8 cellular contexts compared by ENCODE assay signal in the genomic region with DNA sequence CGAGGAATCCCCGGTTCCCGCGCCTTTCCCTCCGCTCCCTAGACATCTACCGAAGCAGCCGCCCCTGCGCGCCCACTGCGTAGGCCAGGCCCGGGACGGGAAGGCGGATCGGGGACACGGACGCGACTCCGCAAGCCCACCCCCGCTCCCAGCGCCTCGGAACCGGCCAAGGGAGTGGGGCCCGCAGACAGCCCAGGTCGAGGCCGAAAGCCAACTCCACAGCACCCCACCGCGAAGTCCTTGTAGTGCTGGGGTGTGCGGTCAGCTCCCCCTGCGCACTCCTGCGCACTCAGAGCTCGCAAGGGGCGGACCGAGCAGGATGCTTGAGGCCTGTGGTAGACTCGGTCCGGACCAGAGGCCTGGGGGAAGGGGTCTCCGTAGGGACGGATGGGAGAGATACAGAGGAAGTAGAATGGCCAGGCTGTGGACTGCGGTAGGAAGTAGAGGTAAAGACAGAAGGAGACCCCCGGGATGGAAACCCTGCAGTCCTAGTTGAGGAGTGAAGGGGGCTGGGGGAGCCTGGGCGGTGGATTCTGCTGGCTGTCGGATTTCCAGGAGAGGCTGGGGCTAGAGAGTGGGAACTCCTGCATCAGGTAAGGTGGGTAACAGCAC. TPM values are rescaled to one million over a fixed set of nuclear protein-coding genes. Genes with fewer than 3 reads are reported as not detected.
DNase-seq lines count a peak whose midpoint lies in the region; ATAC-seq, FAIRE-seq and TF ChIP-seq lines count a peak whose summit lies in the region.

No MANE protein-coding gene starts in this region.

- ATAC-seq in K562: no peak
- ATAC-seq in sciatic nerve: peak; percentile 70
- ATAC-seq in HG02884 (IDR thresholded peaks at IDR 0.05; ENCODE audit: unreplicated experiment): no peak

- DNase-seq in ELR (ENCODE audit: low read depth) (peak; percentile 46), K562 (ENCODE audit: extremely low read depth in 1 of 4, low spot score in 3 of 4) (no peak), sciatic nerve (ENCODE audit: low spot score) (peak; percentile 69), COLO668 (lab: John Stamatoyannopoulos, UW; ENCODE audit: unreplicated experiment) (no peak), NCI-H510A (lab: John Stamatoyannopoulos, UW) (no peak), NCI-H526 treated with DMSO at 0.1 percent for 48 hours (lab: John Stamatoyannopoulos, UW) (no peak)

- TF ChIP-seq EP300 in K562 (IDR thresholded peaks at IDR 0.05; ENCODE audit: low read length): no peak

- no peak for FAIRE-seq in K562 (lab: Jason Lieb, UNC)

- H3K9ac ChIP-seq in K562 (ENCODE audit: insufficient read depth in 1 of 2, low read depth in 2 of 2, low read length in 2 of 2) (no peak overlapping the region), iPS-20b (ENCODE audit: low read depth, low read length) (peak overlapping the region; percentile 63; the same call in 1 of the 2 replicates)

- no peak overlapping the region for H3K4me3 ChIP-seq in K562
- peak overlapping the region; percentile 73 for H3K4me3 ChIP-seq in iPS-20b (ENCODE audit: low read length)

- CTCF ChIA-PET in K562 (lab: Yijun Ruan, JAX; ENCODE audit: low intra/inter-chr PET ratio): no interaction called here

- intact Hi-C loops in K562 (cut with micrococcal nuclease) (no loop called here), sciatic nerve (cut with DNase I) (no loop called here)

- H3K9me3 ChIP-seq in K562 (replicated peaks; ENCODE audit: control insufficient read depth, insufficient read depth, low read depth, low read length): no peaks in the 10 kb centered on the region
- H3K9me3 ChIP-seq in iPS-20b (ENCODE audit: insufficient read depth, low read depth, low read length): no peaks in the 10 kb centered on the region; the same call in 1 of the 2 replicates

- BruUV-seq in K562 (replicated peaks; lab: Mats Ljungman, UMichigan): no TSS peak

- no peak for TF ChIP-seq RAD21 in K562 (CRISPR knock-in tag; conservative IDR thresholded peaks at IDR 0.05 in 1 of 2, IDR thresholded peaks at IDR 0.05 in 1 of 2)

- no peak overlapping the region for H3K27ac ChIP-seq in K562 (ENCODE audit: extremely low read depth, low read depth, low read length)
- no peak overlapping the region for H3K27ac ChIP-seq in iPS-20b (ENCODE audit: low read length)

- H3K4me2 ChIP-seq in K562 (ENCODE audit: insufficient read depth, low read length): no peak overlapping the region

- peaks cover 65% of the 10 kb centered on the region for H4K20me1 ChIP-seq in K562 (replicated peaks; ENCODE audit: control insufficient read depth, insufficient read depth, low read length)

- no peak for TF ChIP-seq CTCF in K562 (IDR thresholded peaks at IDR 0.05 in 2 of 3, conservative IDR thresholded peaks at IDR 0.05 in 1 of 3; ENCODE audit: insufficient read depth in 2 of 3, low read depth in 1 of 3, low read length in 3 of 3)

- TF ChIP-seq POLR2A in K562 (conservative IDR thresholded peaks at IDR 0.05): no peak

- in situ Hi-C loops in K562 (cut with MboI): no loop called here

- H3K9me1 ChIP-seq in K562 (ENCODE audit: control insufficient read depth, insufficient read depth, low read length): peaks cover 4% of the 10 kb centered on the region

- no peaks in the 10 kb centered on the region for H3K79me2 ChIP-seq in K562 (ENCODE audit: control insufficient read depth, insufficient read depth, low read length)

- H3K27me3 ChIP-seq in K562 (ENCODE audit: control insufficient read depth in 2 of 2, insufficient read depth in 2 of 2, low read length in 2 of 2): peaks cover 51 to 92% of the 10 kb centered on the region in 2 experiments
- peaks cover 68% of the 10 kb centered on the region for H3K27me3 ChIP-seq in iPS-20b (ENCODE audit: insufficient read depth, low read length)

- no peak overlapping the region for H2AFZ ChIP-seq in K562 (ENCODE audit: low read depth, low read length)

- H3K4me1 ChIP-seq in K562 (replicated peaks in 1 of 2; ENCODE audit: control insufficient read depth in 2 of 2, insufficient read depth in 2 of 2, low read length in 2 of 2): peaks cover 0 to 38% of the 10 kb centered on the region in 2 experiments; a peak in 2 of 5 replicates
- peaks cover 4% of the 10 kb centered on the region; the same call in 1 of the 2 replicates for H3K4me1 ChIP-seq in iPS-20b (ENCODE audit: insufficient read depth, low read length)

- POLR2A ChIA-PET in K562 (lab: Yijun Ruan, JAX): interaction anchor here (0.6 to 4.8 kb wide), 5 partner anchors 9 to 58 kb away, joined by 3 to 25 read pairs (median 5); partner anchors contain the start of gene KLHL22

- H3K36me3 ChIP-seq in K562 (ENCODE audit: control insufficient read depth, insufficient read depth, low read length): no peaks in the 10 kb centered on the region
- H3K36me3 ChIP-seq in iPS-20b (ENCODE audit: insufficient read depth, low read depth, low read length): no peaks in the 10 kb centered on the region

- WGBS in K562 (ENCODE audit: insufficient coverage, low coverage, missing lambda C conversion rate): 41% methylated on average over 41 of the region's 41 CpGs

TF ChIP-seq in K562, 482 proteins besides CTCF, POLR2A, EP300 and RAD21 (continues in another document):
- 0 out of 2 replicates have a peak, but pooled peaks have one; percentile 25 for TF ChIP-seq POLR2G (IDR thresholded peaks at IDR 0.05; ENCODE audit: low read depth, low read length)
- no peak for TF ChIP-seq FOXM1 (IDR thresholded peaks at IDR 0.05; ENCODE audit: low read depth)
- TF ChIP-seq FOXM1 (CRISPR knock-in tag; IDR thresholded peaks at IDR 0.05; ENCODE audit: low read depth): 0 out of 2 replicates have a peak, but pooled peaks have one; percentile 47
- no peak for TF ChIP-seq PML (IDR thresholded peaks at IDR 0.05; ENCODE audit: low read length)
- TF ChIP-seq NR3C1 (CRISPR knock-in tag; IDR thresholded peaks at IDR 0.05): peak; percentile 77
- TF ChIP-seq GABPB1 (CRISPR knock-in tag; IDR thresholded peaks at IDR 0.05): no peak
- 0 out of 2 replicates have a peak, but pooled peaks have one; percentile 31 for TF ChIP-seq ZNF263 (CRISPR knock-in tag; IDR thresholded peaks at IDR 0.05; ENCODE audit: borderline replicate concordance)

RNA-seq across cellular contexts. Expression of gene SCARF2, which starts 0.5 kb away (rescaled TPM):
- total RNA-seq in K562 (2011; cell fraction: chromatin; rRNA removed; ENCODE audit: low replicate concordance): 0.65 TPM in 1 of 2 replicates, not detected in the other
- 0.50 and 0.92 TPM in 2 replicates for total RNA-seq in K562 (2011; cell fraction: nucleolus; rRNA removed)
- 0.15 TPM in 2 replicates for total RNA-seq in K562 (2011; cell fraction: nucleoplasm; rRNA removed)
- total RNA-seq in K562 (2014; rRNA removed): 0.20 and 0.32 TPM in 2 replicates
- not detected in 2 replicates for total RNA-seq in K562 (2014; rRNA removed; fragmentation: Illumina TruSeq; extraction: Trizol)
- not detected in 2 replicates for total RNA-seq in K562 (2015; rRNA removed; fragmentation: Illumina TruSeq; extraction: Trizol)
- total RNA-seq in K562 (2021): 0.13 and 0.29 TPM in 2 replicates
- 0.06 and 0.26 TPM in 2 replicates for polyA plus RNA-seq in K562 (2011; rRNA removed)
- 0.15 and 0.25 TPM in 2 replicates for polyA plus RNA-seq in K562 (2011; cell fraction: cytosol; rRNA removed)
- polyA plus RNA-seq in K562 (2011; cell fraction: nucleus; rRNA removed): 0.61 and 0.65 TPM in 2 replicates
- 0.21 and 1.3 TPM in 2 replicates for polyA plus RNA-seq in K562 (2012)
- polyA plus RNA-seq in K562 (2014; fragmentation: Illumina TruSeq; extraction: Trizol): not detected in 2 replicates
- not detected for polyA plus RNA-seq in K562 (2014; fragmentation: Nextera tagmentation; extraction: Ambion mirVana)
- 0.13 and 0.23 TPM in 2 replicates for polyA plus RNA-seq in K562 (2014; rRNA removed)
- polyA minus RNA-seq in K562 (2011; rRNA and poly(A)+ RNA removed): not detected in 2 replicates
- polyA minus RNA-seq in K562 (2011; cell fraction: cytosol; rRNA and poly(A)+ RNA removed): not detected in 2 replicates
- 0.22 and 0.27 TPM in 2 replicates for polyA minus RNA-seq in K562 (2011; cell fraction: nucleus; rRNA and poly(A)+ RNA removed)
- total RNA-seq in sciatic nerve: 30.6 TPM

RNA-seq across cellular contexts. Expression of gene ZNF74, which starts 44.2 kb away (rescaled TPM):
- total RNA-seq in K562 (2011; cell fraction: chromatin; rRNA removed; ENCODE audit: low replicate concordance): 36.8 and 68.2 TPM in 2 replicates
- 55.4 and 63.2 TPM in 2 replicates for total RNA-seq in K562 (2011; cell fraction: nucleolus; rRNA removed)
- 50.2 and 53.7 TPM in 2 replicates for total RNA-seq in K562 (2011; cell fraction: nucleoplasm; rRNA removed)
- total RNA-seq in K562 (2014; rRNA removed) (49.2 and 56.7 TPM in 2 replicates), K562 (2014; rRNA removed; fragmentation: Illumina TruSeq; extraction: Trizol) (17.4 and 20.5 TPM in 2 replicates), K562 (2015; rRNA removed; fragmentation: Illumina TruSeq; extraction: Trizol) (31.5 and 32.5 TPM in 2 replicates), K562 (2021) (53.5 and 55.7 TPM in 2 replicates), sciatic nerve (10.8 TPM)
- polyA plus RNA-seq in K562 (2011; rRNA removed) (33.8 and 49.7 TPM in 2 replicates), K562 (2014; fragmentation: Illumina TruSeq; extraction: Trizol) (22.8 and 24.5 TPM in 2 replicates), K562 (2014; fragmentation: Nextera tagmentation; extraction: Ambion mirVana) (1 to 10 TPM; 2.4 to 3.7 TPM), K562 (2014; rRNA removed) (37.1 and 62.8 TPM in 2 replicates)
- 56.9 and 67.4 TPM in 2 replicates for polyA plus RNA-seq in K562 (2011; cell fraction: cytosol; rRNA removed)
- polyA plus RNA-seq in K562 (2011; cell fraction: nucleus; rRNA removed): 42.8 and 56.1 TPM in 2 replicates
- polyA plus RNA-seq in K562 (2012): 31.5 and 39.9 TPM in 2 replicates
- polyA minus RNA-seq in K562 (2011; rRNA and poly(A)+ RNA removed): 32.6 and 33.0 TPM in 2 replicates
- polyA minus RNA-seq in K562 (2011; cell fraction: cytosol; rRNA and poly(A)+ RNA removed): 39.3 and 58.2 TPM in 2 replicates
- polyA minus RNA-seq in K562 (2011; cell fraction: nucleus; rRNA and poly(A)+ RNA removed): 23.6 and 28.3 TPM in 2 replicates

RNA-seq across cellular contexts. Expression of gene KLHL22, which starts 57.4 kb away (rescaled TPM):
- 116 and 152 TPM in 2 replicates for total RNA-seq in K562 (2011; cell fraction: chromatin; rRNA removed; ENCODE audit: low replicate concordance)
- total RNA-seq in K562 (2011; cell fraction: nucleolus; rRNA removed): 68.5 and 75.0 TPM in 2 replicates
- total RNA-seq in K562 (2011; cell fraction: nucleoplasm; rRNA removed): 88.1 and 101 TPM in 2 replicates
- total RNA-seq in K562 (2014; rRNA removed) (15.1 and 15.6 TPM in 2 replicates), K562 (2014; rRNA removed; fragmentation: Illumina TruSeq; extraction: Trizol) (13.5 and 15.3 TPM in 2 replicates), K562 (2015; rRNA removed; fragmentation: Illumina TruSeq; extraction: Trizol) (15.2 and 15.7 TPM in 2 replicates), K562 (2021) (20.1 and 21.1 TPM in 2 replicates), sciatic nerve (28.0 TPM)
- polyA plus RNA-seq in K562 (2011; rRNA removed) (25.6 and 43.0 TPM in 2 replicates), K562 (2014; fragmentation: Illumina TruSeq; extraction: Trizol) (15.4 and 16.5 TPM in 2 replicates), K562 (2014; fragmentation: Nextera tagmentation; extraction: Ambion mirVana) (1 to 10 TPM; 1.3 to 1.8 TPM), K562 (2014; rRNA removed) (15.8 and 18.6 TPM in 2 replicates)
- polyA plus RNA-seq in K562 (2011; cell fraction: cytosol; rRNA removed): 24.5 and 36.2 TPM in 2 replicates
- polyA plus RNA-seq in K562 (2011; cell fraction: nucleus; rRNA removed): 73.7 and 92.5 TPM in 2 replicates
- 15.0 and 42.6 TPM in 2 replicates for polyA plus RNA-seq in K562 (2012)
- polyA minus RNA-seq in K562 (2011; rRNA and poly(A)+ RNA removed): 24.1 and 42.3 TPM in 2 replicates
- 13.4 and 21.4 TPM in 2 replicates for polyA minus RNA-seq in K562 (2011; cell fraction: cytosol; rRNA and poly(A)+ RNA removed)
- polyA minus RNA-seq in K562 (2011; cell fraction: nucleus; rRNA and poly(A)+ RNA removed): 36.2 and 65.9 TPM in 2 replicates

Comparison
In these comparisons a context has a peak if more than half of its experiments do, and no peak if none do; other contexts are left out.
1. DNase-seq: peak in ELR (single experiment) and sciatic nerve (single experiment); none in K562 (0 of 4), COLO668 (single experiment), NCI-H510A (single experiment) and NCI-H526 treated with DMSO at 0.1 percent for 48 hours (single experiment).
2. RNA of gene SCARF2, which starts 0.5 kb away (total RNA-seq): 30.6 TPM in sciatic nerve (single experiment); 0.13 to 0.92 TPM in K562; every median in the first group is over 10 times any median in the second.